In the genomic region with DNA sequence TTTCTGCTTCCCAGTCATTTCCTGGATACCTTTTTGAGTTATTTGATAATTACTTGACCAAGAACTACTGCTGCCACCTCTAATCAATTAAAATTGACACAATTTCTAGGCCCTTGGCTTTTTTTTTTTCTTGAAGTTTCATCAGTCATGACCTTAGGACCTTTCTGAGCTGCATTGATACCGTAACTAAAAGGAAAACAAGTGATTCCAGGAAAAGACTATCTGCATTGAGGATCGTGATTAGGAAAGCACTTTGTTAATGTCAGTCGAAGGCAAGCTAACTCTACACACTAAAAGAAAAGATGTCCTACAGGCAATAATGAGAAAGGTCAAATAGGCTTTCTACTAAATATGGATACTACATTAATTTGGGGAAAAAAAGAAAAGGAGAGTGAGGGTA, we compare ENCODE assay signal across 31 cellular contexts.
"Had no signal": no experiment of that assay in that cellular context is flagged by ENCODE, and none has a peak within 500 bp of the region (broad histone marks: within the 10 kb centered on the region; RNA-seq: fewer than 3 reads in every experiment).

No MANE protein-coding gene starts in this region.

- H3K4me3 ChIP-seq: ascending aorta had no signal

- ATAC-seq: activated CD8-positive, alpha-beta memory T cell treated with anti-CD3 and anti-CD28 coated beads, Interleukin-2, amount 10 ng/mL, durations not matched to agents 7 days and 5 days; activated CD8-positive, alpha-beta T cell treated with anti-CD3 and anti-CD28 coated beads for 36 hours; activated naive CD8-positive, alpha-beta T cell treated with anti-CD3 and anti-CD28 coated beads, Interleukin-2, amount 50 U/mL, for 24 hours; T-cell; T-helper 17 cell had no signal

- H3K4me1 Mint-ChIP-seq: activated CD4-positive, alpha-beta T cell treated with anti-CD3 and anti-CD28 coated beads, Interleukin-2, amount 10 ng/mL, durations not matched to agents 24 days and 14 days; activated CD8-positive, alpha-beta memory T cell treated with anti-CD3 and anti-CD28 coated beads, Interleukin-2, amount 10 ng/mL, durations not matched to agents 7 days and 5 days; activated naive CD4-positive, alpha-beta T cell treated with anti-CD3 and anti-CD28 coated beads, Interleukin-2, amount 10 ng/mL, durations not matched to agents 7 days and 5 days; activated naive CD4-positive, alpha-beta T cell treated with anti-CD3 and anti-CD28 coated beads, Interleukin-2, amount 50 U/mL, for 24 hours; activated naive CD8-positive, alpha-beta T cell treated with anti-CD3 and anti-CD28 coated beads, Interleukin-2, amount 10 ng/mL, durations not matched to agents 7 days and 5 days; activated naive CD8-positive, alpha-beta T cell treated with anti-CD3 and anti-CD28 coated beads, Interleukin-2, amount 50 U/mL, for 24 hours; T-cell had no signal

- H3K9me3 ChIP-seq: ascending aorta had no signal

- H3K4me3 Mint-ChIP-seq: activated B cell treated with CpG ODN at 0.5 μM for 24 hours; activated CD4-positive, alpha-beta memory T cell treated with anti-CD3 and anti-CD28 coated beads for 36 hours; activated CD4-positive, alpha-beta T cell treated with anti-CD3 and anti-CD28 coated beads, Interleukin-2, amount 10 ng/mL, durations not matched to agents 24 days and 14 days; activated CD8-positive, alpha-beta memory T cell treated with anti-CD3 and anti-CD28 coated beads, Interleukin-2, amount 10 ng/mL, durations not matched to agents 7 days and 5 days; activated CD8-positive, alpha-beta T cell treated with anti-CD3 and anti-CD28 coated beads for 36 hours; activated naive CD4-positive, alpha-beta T cell treated with anti-CD3 and anti-CD28 coated beads, Interleukin-2, amount 10 ng/mL, durations not matched to agents 7 days and 5 days; activated naive CD4-positive, alpha-beta T cell treated with anti-CD3 and anti-CD28 coated beads, Interleukin-2, amount 50 U/mL, for 24 hours; activated naive CD8-positive, alpha-beta T cell; activated naive CD8-positive, alpha-beta T cell treated with anti-CD3 and anti-CD28 coated beads, Interleukin-2, amount 10 ng/mL, durations not matched to agents 7 days and 5 days; activated naive CD8-positive, alpha-beta T cell treated with anti-CD3 and anti-CD28 coated beads, Interleukin-2, amount 50 U/mL, for 24 hours; activated T-cell treated with anti-CD3 and anti-CD28 coated beads, Interleukin-2, amount 50 U/mL, for 24 hours; brain; T-cell; T-helper 17 cell had no signal

- DNase-seq: activated B cell treated with CpG ODN at 0.5 μM for 24 hours; activated CD4-positive, alpha-beta memory T cell treated with anti-CD3 and anti-CD28 coated beads for 36 hours; activated CD4-positive, alpha-beta T cell treated with anti-CD3 and anti-CD28 coated beads for 4 hours; activated CD4-positive, alpha-beta T cell treated with anti-CD3 and anti-CD28 coated beads, Interleukin-2, amount 10 ng/mL, durations not matched to agents 24 days and 14 days; activated CD4-positive, alpha-beta T cell treated with anti-CD3 and anti-CD28 coated beads, Interleukin-2, amount 50 U/mL, for 1 hour; activated CD4-positive, alpha-beta T cell treated with anti-CD3 and anti-CD28 coated beads, Interleukin-2, amount 50 U/mL, for 4 hours; activated CD4-positive, CD25-positive, alpha-beta regulatory T cell treated with anti-CD3 and anti-CD28 coated beads, Interleukin-2, amount 50 U/mL, for 72 hours; activated CD8-positive, alpha-beta memory T cell treated with anti-CD3 and anti-CD28 coated beads, Interleukin-2, amount 10 ng/mL, durations not matched to agents 7 days and 5 days; activated CD8-positive, alpha-beta memory T cell treated with anti-CD3 and anti-CD28 coated beads, Interleukin-2, amount 50 U/mL, for 48 hours; activated CD8-positive, alpha-beta T cell treated with anti-CD3 and anti-CD28 coated beads for 36 hours; activated effector memory CD4-positive, alpha-beta T cell treated with Interleukin-2 at 50 U/mL for 16 hours; activated gamma-delta T cell; activated naive CD4-positive, alpha-beta T cell treated with anti-CD3 and anti-CD28 coated beads, Interleukin-2, amount 10 ng/mL, durations not matched to agents 7 days and 5 days; activated naive CD4-positive, alpha-beta T cell treated with Interleukin-2 at 50 U/mL for 16 hours; activated naive CD8-positive, alpha-beta T cell treated with anti-CD3 and anti-CD28 coated beads, Interleukin-2, amount 10 ng/mL, durations not matched to agents 7 days and 5 days; activated naive CD8-positive, alpha-beta T cell treated with anti-CD3 and anti-CD28 coated beads, Interleukin-2, amount 50 U/mL, for 24 hours; activated T-cell treated with anti-CD3 and anti-CD28 coated beads, Interleukin-2, amount 50 U/mL, for 24 hours; activated T-cell treated with anti-CD3 and anti-CD28 coated beads, Interleukin-2, amount 50 U/mL, for 48 hours; amygdala; anterior cingulate cortex; central memory CD4-positive, alpha-beta T cell; T-cell; T-helper 17 cell had no signal

- FAIRE-seq: bronchial epithelial cell, TTC549 had no signal

- H3K27me3 ChIP-seq: ascending aorta had no signal

- H3K9me3 Mint-ChIP-seq: activated B cell treated with CpG ODN at 0.5 μM for 24 hours; activated CD4-positive, alpha-beta memory T cell treated with anti-CD3 and anti-CD28 coated beads for 36 hours; activated CD4-positive, alpha-beta T cell treated with anti-CD3 and anti-CD28 coated beads, Interleukin-2, amount 10 ng/mL, durations not matched to agents 24 days and 14 days; activated CD8-positive, alpha-beta T cell treated with anti-CD3 and anti-CD28 coated beads for 36 hours; activated naive CD4-positive, alpha-beta T cell treated with anti-CD3 and anti-CD28 coated beads, Interleukin-2, amount 10 ng/mL, durations not matched to agents 7 days and 5 days; activated naive CD4-positive, alpha-beta T cell treated with anti-CD3 and anti-CD28 coated beads, Interleukin-2, amount 50 U/mL, for 24 hours; activated naive CD8-positive, alpha-beta T cell treated with anti-CD3 and anti-CD28 coated beads, Interleukin-2, amount 10 ng/mL, durations not matched to agents 7 days and 5 days; activated naive CD8-positive, alpha-beta T cell treated with anti-CD3 and anti-CD28 coated beads, Interleukin-2, amount 50 U/mL, for 24 hours; activated T-cell treated with anti-CD3 and anti-CD28 coated beads, Interleukin-2, amount 50 U/mL, for 24 hours; activated T-helper 2 cell treated with anti-CD3 and anti-CD28 coated beads, Interferon-gamma antibody, Interleukin-2, Interleukin-4, amounts not matched to agents 10 μg/mL and 5 μg/mL and 100 μg/mL, durations not matched to agents 14 hours and 24 hours and 36 hours; brain; T-cell had no signal

- H3K27me3 Mint-ChIP-seq: activated B cell treated with CpG ODN at 0.5 μM for 24 hours; activated CD4-positive, alpha-beta memory T cell treated with anti-CD3 and anti-CD28 coated beads for 36 hours; activated CD4-positive, alpha-beta T cell treated with anti-CD3 and anti-CD28 coated beads, Interleukin-2, amount 10 ng/mL, durations not matched to agents 24 days and 14 days; activated CD8-positive, alpha-beta memory T cell treated with anti-CD3 and anti-CD28 coated beads, Interleukin-2, amount 10 ng/mL, durations not matched to agents 7 days and 5 days; activated CD8-positive, alpha-beta T cell treated with anti-CD3 and anti-CD28 coated beads for 36 hours; activated naive CD4-positive, alpha-beta T cell treated with anti-CD3 and anti-CD28 coated beads, Interleukin-2, amount 10 ng/mL, durations not matched to agents 7 days and 5 days; activated naive CD4-positive, alpha-beta T cell treated with anti-CD3 and anti-CD28 coated beads, Interleukin-2, amount 50 U/mL, for 24 hours; activated naive CD8-positive, alpha-beta T cell; activated naive CD8-positive, alpha-beta T cell treated with anti-CD3 and anti-CD28 coated beads, Interleukin-2, amount 10 ng/mL, durations not matched to agents 7 days and 5 days; activated naive CD8-positive, alpha-beta T cell treated with anti-CD3 and anti-CD28 coated beads, Interleukin-2, amount 50 U/mL, for 24 hours; activated T-cell treated with anti-CD3 and anti-CD28 coated beads, Interleukin-2, amount 50 U/mL, for 24 hours; brain; T-cell; T-helper 17 cell had no signal

- H3K27ac Mint-ChIP-seq: activated B cell treated with CpG ODN at 0.5 μM for 24 hours; activated CD4-positive, alpha-beta memory T cell treated with anti-CD3 and anti-CD28 coated beads for 36 hours; activated CD4-positive, alpha-beta T cell treated with anti-CD3 and anti-CD28 coated beads, Interleukin-2, amount 10 ng/mL, durations not matched to agents 24 days and 14 days; activated CD8-positive, alpha-beta memory T cell treated with anti-CD3 and anti-CD28 coated beads, Interleukin-2, amount 10 ng/mL, durations not matched to agents 7 days and 5 days; activated CD8-positive, alpha-beta T cell treated with anti-CD3 and anti-CD28 coated beads for 36 hours; activated naive CD4-positive, alpha-beta T cell treated with anti-CD3 and anti-CD28 coated beads, Interleukin-2, amount 10 ng/mL, durations not matched to agents 7 days and 5 days; activated naive CD4-positive, alpha-beta T cell treated with anti-CD3 and anti-CD28 coated beads, Interleukin-2, amount 50 U/mL, for 24 hours; activated naive CD8-positive, alpha-beta T cell; activated naive CD8-positive, alpha-beta T cell treated with anti-CD3 and anti-CD28 coated beads, Interleukin-2, amount 10 ng/mL, durations not matched to agents 7 days and 5 days; activated naive CD8-positive, alpha-beta T cell treated with anti-CD3 and anti-CD28 coated beads, Interleukin-2, amount 50 U/mL, for 24 hours; activated T-cell treated with anti-CD3 and anti-CD28 coated beads, Interleukin-2, amount 50 U/mL, for 24 hours; activated T-helper 2 cell treated with anti-CD3 and anti-CD28 coated beads, Interferon-gamma antibody, Interleukin-2, Interleukin-4, amounts not matched to agents 10 μg/mL and 5 μg/mL and 100 μg/mL, durations not matched to agents 14 hours and 24 hours and 36 hours; T-cell; T-helper 17 cell had no signal

- H3K4me1 ChIP-seq: ascending aorta had no signal

- H3K27ac ChIP-seq: ascending aorta, VCaP had no signal

- H3K36me3 ChIP-seq: ascending aorta had no signal

- H3K36me3 Mint-ChIP-seq: brain had no signal
